8 cellular contexts compared by ENCODE assay signal in the genomic region with DNA sequence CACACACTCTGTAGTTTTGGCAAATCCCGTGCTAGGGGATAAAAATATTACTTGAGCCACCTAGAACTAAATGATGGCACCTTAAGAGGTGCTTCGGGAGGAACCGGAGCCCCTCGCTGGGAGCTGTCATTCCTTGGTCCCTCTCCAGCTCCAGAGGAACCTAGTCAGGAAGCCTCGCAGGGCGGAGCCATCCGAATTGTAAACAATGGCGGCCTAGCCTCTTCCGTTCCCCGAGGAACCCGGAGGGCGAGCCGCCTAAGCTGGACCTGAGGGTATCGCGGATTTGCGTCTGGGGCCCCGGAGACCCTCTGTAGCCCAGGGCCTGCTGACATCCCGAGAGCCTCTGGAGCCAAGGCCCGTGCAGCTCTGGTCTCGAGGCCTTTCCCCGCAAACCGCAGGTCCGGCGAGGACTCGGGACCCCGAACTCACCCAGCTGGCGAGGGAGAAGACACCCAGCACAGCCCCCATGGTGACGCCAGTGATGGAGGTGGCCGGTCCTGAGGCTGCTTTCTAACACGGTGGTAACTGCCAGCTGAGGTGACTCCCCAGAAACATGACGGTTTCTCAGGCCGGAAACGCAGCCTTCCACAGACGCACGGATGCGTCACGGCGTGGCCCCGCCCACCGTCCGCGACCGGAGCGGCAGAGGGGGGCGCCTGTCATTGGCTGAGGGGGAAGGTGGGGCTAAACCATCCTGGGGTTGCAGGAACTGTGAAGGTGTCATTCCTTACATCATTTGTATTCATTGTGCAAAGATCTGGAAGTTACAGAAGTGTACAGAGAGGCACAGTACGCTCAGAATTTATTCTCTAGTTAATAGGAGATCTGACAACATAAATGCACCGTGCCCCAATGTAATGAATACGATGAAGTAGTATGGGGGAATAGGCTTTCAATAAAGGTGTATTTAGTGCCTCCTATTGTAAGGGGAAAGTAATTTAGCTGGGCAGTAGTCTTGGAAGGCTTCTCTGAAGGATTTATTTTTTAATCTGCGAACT. TPM values are rescaled to one million over a fixed set of nuclear protein-coding genes. Genes with fewer than 3 reads are reported as not detected.
DNase-seq lines count a peak whose midpoint lies in the region; ATAC-seq, FAIRE-seq and TF ChIP-seq lines count a peak whose summit lies in the region.

A gene (minus strand): TSS at position 587 of the 998 bp plus-strand sequence. CDS start 119 bp downstream, at position 468.

- H4K5ac ChIP-seq in H1 (ENCODE audit: insufficient read length, low read depth, low read length): peak within 1 kb of the TSS; percentile 41

- DNase-seq in Caco-2: peak; percentile 98 to 100
- DNase-seq in NT2/D1 (ENCODE audit: low read depth, low spot score): peak; percentile 92
- peak; percentile 98 for DNase-seq in activated CD8-positive, alpha-beta memory T cell treated with anti-CD3 and anti-CD28 coated beads, Interleukin-2, amount 10 ng/mL, durations not matched to agents 7 days and 5 days
- peak; percentile 59 to 94 for DNase-seq in H1 (ENCODE audit: low read depth in 1 of 2, low spot score in 2 of 2)
- peak; percentile 98 for DNase-seq in mesenchymal stem cell
- peak; percentile 94 for DNase-seq in stimulated activated CD8-positive, alpha-beta memory T cell treated with anti-CD3 and anti-CD28 coated beads, Interleukin-12 subunit alpha, Interleukin-12 subunit beta, amount 100 ng/mL, for 4 hours (ENCODE audit: low read depth)

- H2BK120ac ChIP-seq in H1 (replicated peaks; ENCODE audit: low read depth, low read length) (no peak within 1 kb of the TSS), mesenchymal stem cell (ENCODE audit: low read depth, low read length) (peak within 1 kb of the TSS; percentile 93)

- H3K4ac ChIP-seq in H1 (replicated peaks; ENCODE audit: insufficient read length, low read depth, low read length) (no peak within 1 kb of the TSS), mesenchymal stem cell (ENCODE audit: low read depth in 1 of 2, low read length in 2 of 2) (peak within 1 kb of the TSS; percentile 100)

- H3K23ac ChIP-seq in H1 (ENCODE audit: insufficient read length): no peak within 1 kb of the TSS
- H3K23ac ChIP-seq in mesenchymal stem cell (ENCODE audit: low read length in 2 of 2): peak within 1 kb of the TSS; percentile 85 to 99

- H3K4me3 ChIP-seq in Caco-2 (ENCODE audit: low read depth, low read length) (peak within 1 kb of the TSS; percentile 77), HUES48 (ENCODE audit: low read depth, low read length) (peak within 1 kb of the TSS; percentile 92), NT2/D1 (ENCODE audit: insufficient read length, low read depth) (peak within 1 kb of the TSS; percentile 99), H1 (ENCODE audit: extremely low read depth in 1 of 4, insufficient read depth in 2 of 4, low read depth in 3 of 4, low read length in 4 of 4) (peak within 1 kb of the TSS; percentile 76 to 98 (median 90)), mesenchymal stem cell (ENCODE audit: insufficient read depth in 1 of 2, low read depth in 1 of 2, low read length in 2 of 2) (peak within 1 kb of the TSS; percentile 94 to 100)

- POLR2A ChIA-PET in Caco-2 (lab: Charles Lee) (interaction anchor here (0.5 to 1.8 kb wide), 8 partner anchors 8 to 226 kb away, joined by 3 to 11 read pairs (median 3); a partner anchor contains a TSS), H1 (lab: Charles Lee; ENCODE audit: partially characterized antibody) (interaction anchor here (0.6 to 1.0 kb wide), 3 partner anchors 12 to 71 kb away, joined by 3 to 4 read pairs (median 3); no protein-coding TSS in a partner anchor)

- peaks cover 6% of the 10 kb centered on the region; the same call in 1 of the 2 replicates for H3K9me3 ChIP-seq in Caco-2
- H3K9me3 ChIP-seq in HUES48 (ENCODE audit: control insufficient read depth, insufficient read depth, low read length): no peaks in the 10 kb centered on the region
- H3K9me3 ChIP-seq in NT2/D1 (ENCODE audit: insufficient read depth, low read length): 0 out of 2 replicates have a peak, but pooled peaks cover 3% of the 10 kb centered on the region
- no peaks in the 10 kb centered on the region; a peak in 1 of 4 replicates for H3K9me3 ChIP-seq in H1 (ENCODE audit: insufficient read depth in 2 of 2, low read depth in 1 of 2, low read length in 1 of 2)
- H3K9me3 ChIP-seq in mesenchymal stem cell (ENCODE audit: control insufficient read depth, low read length): no peaks in the 10 kb centered on the region

- no peak within 1 kb of the TSS for H2AK5ac ChIP-seq in H1 (ENCODE audit: low read depth, low read length)
- H2AK5ac ChIP-seq in mesenchymal stem cell (ENCODE audit: low read length, severe bottlenecking): peak within 1 kb of the TSS; percentile 75

- H4K91ac ChIP-seq in H1 (replicated peaks; ENCODE audit: insufficient read length, low read length) (no peak within 1 kb of the TSS), mesenchymal stem cell (ENCODE audit: low read length) (peak within 1 kb of the TSS; percentile 99)

- H3K36me3 ChIP-seq in Caco-2 (ENCODE audit: control insufficient read depth, insufficient read depth, low read length) (no peaks in the 10 kb centered on the region), HUES48 (ENCODE audit: control insufficient read depth, insufficient read depth, low read length) (0 out of 2 replicates have a peak, but pooled peaks cover 1% of the 10 kb centered on the region), NT2/D1 (ENCODE audit: insufficient read depth, insufficient read length, low read length) (peaks cover 8% of the 10 kb centered on the region), H1 (ENCODE audit: control insufficient read depth in 2 of 4, insufficient read depth in 4 of 4, low read length in 3 of 4) (no peaks in the 10 kb centered on the region), mesenchymal stem cell (ENCODE audit: control insufficient read depth in 1 of 2, insufficient read depth in 2 of 2, low read depth in 1 of 2, low read length in 2 of 2) (peaks cover 0 to 13% of the 10 kb centered on the region in 2 experiments)

- no peaks in the 10 kb centered on the region for H3K27me3 ChIP-seq in Caco-2 (replicated peaks; ENCODE audit: control insufficient read depth, insufficient read depth, low read length)
- no peaks in the 10 kb centered on the region for H3K27me3 ChIP-seq in HUES48 (ENCODE audit: control insufficient read depth, insufficient read depth, low read length)
- no peaks in the 10 kb centered on the region for H3K27me3 ChIP-seq in NT2/D1 (ENCODE audit: insufficient read depth, insufficient read length)
- H3K27me3 ChIP-seq in H1 (replicated peaks in 1 of 4; ENCODE audit: control insufficient read depth in 3 of 4, extremely low read depth in 1 of 4, insufficient read depth in 3 of 4, low read length in 3 of 4): no peaks in the 10 kb centered on the region
- H3K27me3 ChIP-seq in mesenchymal stem cell (ENCODE audit: control insufficient read depth in 1 of 2, insufficient read depth in 1 of 2, low read length in 2 of 2): no peaks in the 10 kb centered on the region

- peaks cover 0 to 7% of the 10 kb centered on the region in 2 experiments for H4K20me1 ChIP-seq in H1 (replicated peaks in 1 of 2; ENCODE audit: control insufficient read depth in 1 of 2, insufficient read depth in 2 of 2, low read length in 2 of 2)

- CTCF ChIA-PET in Caco-2 (lab: Charles Lee) (interaction anchor here (0.7 to 2.3 kb wide), 8 partner anchors 15 to 88 kb away, joined by 3 to 11 read pairs (median 4); a partner anchor contains a TSS), H1 (lab: Charles Lee; ENCODE audit: partially characterized antibody) (interaction anchor here (0.6 to 1.8 kb wide), 8 partner anchors 11 to 167 kb away, joined by 3 to 7 read pairs (median 4); a partner anchor contains a TSS)
- CTCF ChIA-PET in activated CD8-positive, alpha-beta memory T cell treated with anti-CD3 and anti-CD28 coated beads, Interleukin-2, amount 10 ng/mL, durations not matched to agents 7 days and 5 days (lab: Charles Lee): interaction anchor here (0.6 to 1.8 kb wide), 10 partner anchors 12 to 305 kb away, joined by 3 to 11 read pairs (median 3); no protein-coding TSS in a partner anchor

- peaks cover 46% of the 10 kb centered on the region for H3K36me3 Mint-ChIP-seq in Caco-2 (ENCODE audit: insufficient read depth, unreplicated experiment)
- peaks cover 6% of the 10 kb centered on the region for H3K36me3 Mint-ChIP-seq in activated CD8-positive, alpha-beta memory T cell treated with anti-CD3 and anti-CD28 coated beads, Interleukin-2, amount 10 ng/mL, durations not matched to agents 7 days and 5 days

- H2BK5ac ChIP-seq in H1 (ENCODE audit: low read depth, low read length) (peak within 1 kb of the TSS; percentile 92), mesenchymal stem cell (ENCODE audit: low read depth, low read length, poor library complexity, severe bottlenecking) (peak within 1 kb of the TSS; percentile 89)

- H2AFZ ChIP-seq in H1 (ENCODE audit: low read length) (peak within 1 kb of the TSS; percentile 76), mesenchymal stem cell (ENCODE audit: low read depth, low read length) (peak within 1 kb of the TSS; percentile 92)

- H3K79me1 ChIP-seq in H1 (ENCODE audit: low read depth, low read length) (no peaks in the 10 kb centered on the region; the same call in 1 of the 2 replicates), mesenchymal stem cell (replicated peaks; ENCODE audit: low read length, poor library complexity, severe bottlenecking) (peaks cover 8% of the 10 kb centered on the region)

- H3K27ac Mint-ChIP-seq in Caco-2 (ENCODE audit: unreplicated experiment): peak within 1 kb of the TSS; percentile 72
- peak within 1 kb of the TSS; percentile 93 for H3K27ac Mint-ChIP-seq in activated CD8-positive, alpha-beta memory T cell treated with anti-CD3 and anti-CD28 coated beads, Interleukin-2, amount 10 ng/mL, durations not matched to agents 7 days and 5 days

- TF ChIP-seq EP300 in H1 (IDR thresholded peaks at IDR 0.05; ENCODE audit: borderline replicate concordance in 1 of 2, low read depth in 2 of 2, low read length in 2 of 2): no peak

- no peak within 1 kb of the TSS for H2BK12ac ChIP-seq in H1 (ENCODE audit: low read depth, low read length)
- H2BK12ac ChIP-seq in mesenchymal stem cell (ENCODE audit: low read length in 2 of 2): peak within 1 kb of the TSS in 1 of 2 experiments; percentile 90

- peaks cover 68% of the 10 kb centered on the region for H3K4me1 ChIP-seq in Caco-2
- peaks cover 10% of the 10 kb centered on the region for H3K4me1 ChIP-seq in HUES48 (ENCODE audit: control insufficient read depth, insufficient read depth, low read length)
- H3K4me1 ChIP-seq in NT2/D1 (ENCODE audit: insufficient read depth, insufficient read length): peaks cover 6% of the 10 kb centered on the region
- peaks cover 2 to 13% (median 5%) of the 10 kb centered on the region in 4 experiments; a peak in 4 of 7 replicates for H3K4me1 ChIP-seq in H1 (replicated peaks in 1 of 4; ENCODE audit: control insufficient read depth in 3 of 4, insufficient read depth in 4 of 4, low read length in 3 of 4)
- H3K4me1 ChIP-seq in mesenchymal stem cell (ENCODE audit: control insufficient read depth, insufficient read depth, low read depth, low read length): peaks cover 6% of the 10 kb centered on the region

- BruUV-seq in Caco-2 (replicated peaks; lab: Mats Ljungman, UMichigan): TSS peak; percentile 45

- H3K79me2 ChIP-seq in H1 (ENCODE audit: control insufficient read depth in 1 of 2, insufficient read depth in 2 of 2, low read length in 2 of 2): peaks cover 7 to 39% of the 10 kb centered on the region in 2 experiments

- intact Hi-C loops in Caco-2 (cut with micrococcal nuclease; ENCODE audit: unreplicated experiment): loop anchor here (1.0 to 10.0 kb wide), 7 partner anchors 16 to 363 kb away; a partner anchor contains a TSS

- 2% methylated on average over 48 of the region's 49 CpGs; no CpG with 5 or more reads in 1 of the 2 experiments for WGBS in H1 (ENCODE audit: extremely low coverage in 1 of 2, insufficient coverage in 1 of 2, insufficient read length in 1 of 2, insufficient replicate concordance in 2 of 2, low coverage in 1 of 2, low lambda C conversion rate in 2 of 2, missing lambda C conversion rate in 1 of 2), 2 experiments
- under 1% methylated on average over 49 of the region's 49 CpGs for WGBS in mesenchymal stem cell

- H3K27me3 Mint-ChIP-seq in Caco-2 (ENCODE audit: insufficient read depth, unreplicated experiment): no peaks in the 10 kb centered on the region
- H3K27me3 Mint-ChIP-seq in activated CD8-positive, alpha-beta memory T cell treated with anti-CD3 and anti-CD28 coated beads, Interleukin-2, amount 10 ng/mL, durations not matched to agents 7 days and 5 days: no peaks in the 10 kb centered on the region

- H3K23me2 ChIP-seq in H1 (ENCODE audit: low read depth, low read length): peaks cover 6% of the 10 kb centered on the region

- FAIRE-seq in H1 (lab: Jason Lieb, UNC): no peak

- peak within 1 kb of the TSS; percentile 65 for H3K56ac ChIP-seq in H1 (replicated peaks; ENCODE audit: insufficient read length, low read depth, low read length)

- 0 out of 3 replicates have a peak, but pooled peaks of 1 of the 2 experiments have one; percentile 26 for TF ChIP-seq POLR2A in H1 (IDR thresholded peaks at IDR 0.05; ENCODE audit: control extremely low read depth in 1 of 2, low read depth in 2 of 2, low read length in 2 of 2)

- H4K8ac ChIP-seq in H1 (ENCODE audit: extremely low read depth, insufficient read depth, low read length): peak within 1 kb of the TSS; percentile 80
- peak within 1 kb of the TSS; percentile 100 for H4K8ac ChIP-seq in mesenchymal stem cell (ENCODE audit: low read length)

- H3K27ac ChIP-seq in HUES48 (ENCODE audit: low read depth, low read length): peak within 1 kb of the TSS; percentile 96
- peak within 1 kb of the TSS; percentile 62; the same call in 1 of the 2 replicates for H3K27ac ChIP-seq in H1 (ENCODE audit: low read depth, low read length)
- peak within 1 kb of the TSS; percentile 88 for H3K27ac ChIP-seq in mesenchymal stem cell (ENCODE audit: low read length, poor library complexity, severe bottlenecking)

- H3K9ac ChIP-seq in HUES48 (ENCODE audit: low read depth, low read length): peak within 1 kb of the TSS; percentile 82
- H3K9ac ChIP-seq in NT2/D1 (ENCODE audit: insufficient read length, low read depth): peak within 1 kb of the TSS; percentile 95
- peak within 1 kb of the TSS; percentile 58 to 80 (median 64) for H3K9ac ChIP-seq in H1 (replicated peaks in 1 of 4; ENCODE audit: extremely low read depth in 1 of 4, low read depth in 3 of 4, low read length in 3 of 4)
- peak within 1 kb of the TSS; percentile 99 for H3K9ac ChIP-seq in mesenchymal stem cell (ENCODE audit: low read length)

- peak in 1 of 2 experiments; percentile 22 for TF ChIP-seq CTCF in Caco-2 (IDR thresholded peaks at IDR 0.05; ENCODE audit: insufficient read depth in 1 of 2, low read depth in 1 of 2, low read length in 1 of 2, severe bottlenecking in 1 of 2, unreplicated experiment in 1 of 2)
- TF ChIP-seq CTCF in H1 (IDR thresholded peaks at IDR 0.05; ENCODE audit: control extremely low read depth in 1 of 3, insufficient read depth in 1 of 3, low read depth in 1 of 3, low read length in 3 of 3): peak in 1 of 3 experiments; percentile 27; a peak in 1 of 4 replicates

- peak; percentile 98 for ATAC-seq in GM21381 (IDR thresholded peaks at IDR 0.05; ENCODE audit: unreplicated experiment)
- peak; percentile 99 for ATAC-seq in activated CD8-positive, alpha-beta memory T cell treated with anti-CD3 and anti-CD28 coated beads, Interleukin-2, amount 10 ng/mL, durations not matched to agents 7 days and 5 days

- H2BK15ac ChIP-seq in H1 (ENCODE audit: low read length) (no peak within 1 kb of the TSS), mesenchymal stem cell (ENCODE audit: low read depth, poor library complexity, severe bottlenecking) (peak within 1 kb of the TSS; percentile 96)

- no peak within 1 kb of the TSS for H3K18ac ChIP-seq in H1 (ENCODE audit: extremely low read depth, low read length)
- peak within 1 kb of the TSS; percentile 100 for H3K18ac ChIP-seq in mesenchymal stem cell (ENCODE audit: low read depth in 1 of 2, low read length in 2 of 2)

- H3K14ac ChIP-seq in H1 (ENCODE audit: insufficient read length): no peak within 1 kb of the TSS
- H3K14ac ChIP-seq in mesenchymal stem cell (ENCODE audit: low read length in 2 of 2): peak within 1 kb of the TSS; percentile 93 to 99

- peaks cover 68% of the 10 kb centered on the region for H3K4me1 Mint-ChIP-seq in Caco-2 (ENCODE audit: low read depth, unreplicated experiment)
- peaks cover 39% of the 10 kb centered on the region for H3K4me1 Mint-ChIP-seq in activated CD8-positive, alpha-beta memory T cell treated with anti-CD3 and anti-CD28 coated beads, Interleukin-2, amount 10 ng/mL, durations not matched to agents 7 days and 5 days

- H3K4me2 ChIP-seq in H1 (ENCODE audit: insufficient read depth in 1 of 2, low read depth in 2 of 2, low read length in 2 of 2) (peak within 1 kb of the TSS; percentile 46 to 75), mesenchymal stem cell (ENCODE audit: low read length, poor library complexity, severe bottlenecking) (peak within 1 kb of the TSS; percentile 91)

- TF ChIP-seq RAD21 in H1 (IDR thresholded peaks at IDR 0.05 in 1 of 2, conservative IDR thresholded peaks at IDR 0.05 in 1 of 2; ENCODE audit: low read depth in 2 of 2, low read length in 2 of 2): no peak

- no peak within 1 kb of the TSS for H2BK20ac ChIP-seq in H1 (ENCODE audit: low read length)

- no peaks in the 10 kb centered on the region for H3K9me3 Mint-ChIP-seq in Caco-2 (ENCODE audit: unreplicated experiment)
- no peaks in the 10 kb centered on the region for H3K9me3 Mint-ChIP-seq in activated CD8-positive, alpha-beta memory T cell treated with anti-CD3 and anti-CD28 coated beads, Interleukin-2, amount 10 ng/mL, durations not matched to agents 7 days and 5 days (ENCODE audit: low read depth)

- peak within 1 kb of the TSS; percentile 68 for H3K4me3 Mint-ChIP-seq in Caco-2 (ENCODE audit: unreplicated experiment)
- peak within 1 kb of the TSS; percentile 81 for H3K4me3 Mint-ChIP-seq in activated CD8-positive, alpha-beta memory T cell treated with anti-CD3 and anti-CD28 coated beads, Interleukin-2, amount 10 ng/mL, durations not matched to agents 7 days and 5 days

RNA-seq across cellular contexts. Expression of the gene that starts here (rescaled TPM):
- total RNA-seq in Caco-2 (2022): 179 and 185 TPM in 2 replicates
- 10 to 100 TPM; 50.1 to 64.6 TPM for total RNA-seq in activated CD8-positive, alpha-beta memory T cell treated with anti-CD3 and anti-CD28 coated beads, Interleukin-2, amount 10 ng/mL, durations not matched to agents 7 days and 5 days
- total RNA-seq in H1 (2021; fragmentation: NEBNext Ultra II Directional; extraction: Animal tissue kit (Norgen Biotek cat#: 25700)): 44.1 and 47.2 TPM in 2 replicates
- polyA plus RNA-seq in H1 (2011; rRNA removed): 51.7 and 66.0 TPM in 2 replicates
- 49.0 TPM for polyA plus RNA-seq in H1 (2011; cell fraction: cytosol; rRNA removed)
- 38.3 TPM for polyA plus RNA-seq in H1 (2011; cell fraction: nucleus; rRNA removed)
- 27.7 to 35.0 TPM (median 31.8 TPM) in 4 replicates for polyA plus RNA-seq in H1 (2012, experiment 1 of 2)
- 7.5 TPM for polyA plus RNA-seq in H1 (2012, experiment 2 of 2)
- 75.8 TPM for polyA plus RNA-seq in H1 (2013, experiment 1 of 2)
- 95.9 TPM for polyA plus RNA-seq in H1 (2013, experiment 2 of 2)
- 217 and 222 TPM in 2 replicates for polyA minus RNA-seq in H1 (2011; rRNA and poly(A)+ RNA removed)
- 76.8 TPM for polyA minus RNA-seq in H1 (2011; cell fraction: cytosol; rRNA and poly(A)+ RNA removed)
- 56.2 TPM for polyA minus RNA-seq in H1 (2011; cell fraction: nucleus; rRNA and poly(A)+ RNA removed)
- polyA plus RNA-seq in mesenchymal stem cell (2013, experiment 1 of 2): 154 TPM
- 162 TPM for polyA plus RNA-seq in mesenchymal stem cell (2013, experiment 2 of 2)

Comparison
In these comparisons a context has a peak if more than half of its experiments do, and no peak if none do; other contexts are left out.
1. Peak in every context shown above with its lines: DNase-seq, ATAC-seq, H3K4me3 ChIP-seq and H3K27ac ChIP-seq.